Comparison of ENCODE assay signal across 1 cellular context in the genomic region with DNA sequence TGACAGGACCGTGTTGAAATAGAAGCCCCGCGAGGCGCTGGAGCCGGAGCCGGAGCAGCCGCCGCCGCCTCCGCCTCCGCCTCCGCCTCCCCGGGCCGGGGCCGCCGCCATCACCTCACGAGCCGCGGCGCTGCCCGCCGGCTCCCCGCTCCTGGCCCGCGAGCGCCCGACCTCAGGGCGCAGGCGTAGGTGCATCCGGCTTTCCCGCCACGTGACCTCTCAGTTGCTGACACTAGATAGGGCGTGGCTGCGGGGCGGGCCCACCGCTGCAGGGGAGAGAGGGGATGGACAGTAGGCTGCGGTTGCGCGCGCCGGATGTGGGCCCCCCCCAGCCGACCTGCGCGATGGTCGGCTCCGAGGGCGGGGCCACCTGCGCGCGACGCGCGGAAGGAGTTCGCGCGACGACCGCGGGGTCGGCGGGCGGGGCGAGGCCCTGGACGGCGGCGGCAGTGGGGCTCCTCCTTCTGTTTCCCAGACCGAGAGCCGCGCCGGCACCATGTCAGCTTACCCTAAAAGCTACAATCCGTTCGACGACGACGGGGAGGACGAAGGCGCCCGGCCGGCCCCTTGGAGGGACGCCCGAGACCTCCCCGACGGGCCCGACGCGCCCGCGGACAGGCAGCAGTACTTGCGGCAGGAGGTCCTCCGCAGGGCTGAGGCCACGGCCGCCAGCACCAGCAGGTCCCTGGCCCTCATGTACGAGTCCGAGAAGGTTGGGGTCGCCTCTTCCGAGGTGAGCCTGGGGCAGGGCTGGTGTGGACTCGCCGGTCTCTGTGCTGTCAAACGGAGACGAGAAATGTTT.
A peak's percentile ranks its signal among the peaks of the same experiment; 100 is the strongest.
TF ChIP-seq lines count a peak whose summit lies in the region.

PI4KA (minus strand) TSS at position 197 of the 802 bp plus-strand sequence; CDS start at position 111, 86 bp downstream.
SNAP29 (plus strand) TSS at position 393 of the 802 bp plus-strand sequence; CDS start at position 497, 104 bp downstream.

TF ChIP-seq in H1, 55 proteins besides CTCF, POLR2A, EP300 and RAD21 (continued from another document):
- TF ChIP-seq SIX5 (IDR thresholded peaks at IDR 0.05; ENCODE audit: low read depth, low read length) = peak; percentile 33; the same call in 1 of the 2 replicates
- TF ChIP-seq RFX5 (IDR thresholded peaks at IDR 0.05; ENCODE audit: borderline replicate concordance, low read depth, low read length) = no peak
- TF ChIP-seq BRCA1 (IDR thresholded peaks at IDR 0.05; ENCODE audit: low read depth, low read length) = no peak
